Comparison of ENCODE assay signal across 14 cellular contexts in genomic region chr1:113248494-113248893, GRCh38.
"Had no signal": no experiment of that assay in that cellular context is flagged by ENCODE, and none has a peak within 500 bp of the region (broad histone marks: within the 10 kb centered on the region; RNA-seq: fewer than 3 reads in every experiment).

No MANE protein-coding gene starts in this region.

- H3K36me3 Mint-ChIP-seq: naive thymus-derived CD8-positive, alpha-beta T cell had no signal

- H3K27ac Mint-ChIP-seq: naive thymus-derived CD8-positive, alpha-beta T cell had no signal

- H2AFZ ChIP-seq: hepatocyte had no signal

- H3K27ac ChIP-seq: hepatocyte, ovary, tibial artery had no signal

- H3K9me3 Mint-ChIP-seq: central memory CD8-positive, alpha-beta T cell; naive thymus-derived CD8-positive, alpha-beta T cell; neural crest cell had no signal

- DNase-seq: effector memory CD4-positive, alpha-beta T cell; foreskin melanocyte; head of caudate nucleus; naive thymus-derived CD8-positive, alpha-beta T cell; ovary; right cardiac atrium; stimulated activated CD4-positive, alpha-beta T cell treated with anti-CD3 and anti-CD28 coated beads, Interleukin-2, amount 100 ng/mL, for 48 hours; stimulated activated naive CD8-positive, alpha-beta T cell treated with anti-CD3 and anti-CD28 coated beads, Interleukin-15, Interleukin-2, amounts not matched to agents 100 U/mL and 50 U/mL, for 24 hours; tibial artery had no signal

- H3K4me3 ChIP-seq: hepatocyte, ovary, smooth muscle cell, tibial artery had no signal

- H3K4me3 Mint-ChIP-seq: central memory CD8-positive, alpha-beta T cell; naive thymus-derived CD8-positive, alpha-beta T cell; neural crest cell had no signal

- H3K4me2 ChIP-seq: hepatocyte, smooth muscle cell had no signal

- H3K79me2 ChIP-seq: hepatocyte had no signal

- H3K4me1 Mint-ChIP-seq: central memory CD8-positive, alpha-beta T cell; naive thymus-derived CD8-positive, alpha-beta T cell had no signal

- H3K27me3 ChIP-seq: hepatocyte, ovary, tibial artery had no signal

- H3K9me3 ChIP-seq: ovary, tibial artery had no signal

- FAIRE-seq: endometrium had no signal

- H3K36me3 ChIP-seq: ovary, tibial artery had no signal
